Comparison of ENCODE assay signal across 22 cellular contexts in genomic region chr7:147658392-147658791, GRCh38.
DNase-seq lines count a peak whose midpoint lies in the region; ATAC-seq, FAIRE-seq and TF ChIP-seq lines count a peak whose summit lies in the region.
"Had no signal": no experiment of that assay in that cellular context is flagged by ENCODE, and none has a peak within 500 bp of the region (broad histone marks: within the 10 kb centered on the region; RNA-seq: fewer than 3 reads in every experiment).

No MANE protein-coding gene starts in this region.

- no peak overlapping the region for H3K27ac ChIP-seq in H1 (ENCODE audit: low read depth, low read length)
- H3K27ac ChIP-seq in Peyer's patch = no peak overlapping the region
- H3K27ac ChIP-seq: A549, RWPE1 had no signal

- WGBS in H1 (ENCODE audit: extremely low coverage in 1 of 2, insufficient coverage in 1 of 2, insufficient read length in 1 of 2, insufficient replicate concordance in 2 of 2, low coverage in 1 of 2, low lambda C conversion rate in 2 of 2, missing lambda C conversion rate in 1 of 2), 2 experiments = 86% methylated on average over 2 of the region's 2 CpGs; no CpG with 5 or more reads in 1 of the 2 experiments

- H3K18ac ChIP-seq in H1 (ENCODE audit: extremely low read depth, low read length) = no peak overlapping the region

- no peaks in the 10 kb centered on the region for H3K4me1 Mint-ChIP-seq in stimulated activated memory B cell treated with anti-CD40 and anti-IgM and Interleukin-4, amounts not matched to agents 10 μg/mL and 1 μg/mL and 100 μg/mL, for 72 hours
- H3K4me1 Mint-ChIP-seq in effector memory CD8-positive, alpha-beta T cell (ENCODE audit: low read depth in 2 of 2) = no peaks in the 10 kb centered on the region
- H3K4me1 Mint-ChIP-seq in stimulated activated naive B cell treated with anti-CD40 and anti-IgM and Interleukin-4, amounts not matched to agents 10 μg/mL and 1 μg/mL and 100 μg/mL, for 72 hours = no peaks in the 10 kb centered on the region
- H3K4me1 Mint-ChIP-seq: B cell; CD14-positive monocyte; CD8-positive, alpha-beta memory T cell had no signal

- H3K23ac ChIP-seq in H1 (ENCODE audit: insufficient read length) = no peak overlapping the region

- no peak overlapping the region for H3K56ac ChIP-seq in H1 (replicated peaks; ENCODE audit: insufficient read length, low read depth, low read length)

- no peak overlapping the region for H3K27ac Mint-ChIP-seq in stimulated activated memory B cell treated with anti-CD40 and anti-IgM and Interleukin-4, amounts not matched to agents 10 μg/mL and 1 μg/mL and 100 μg/mL, for 72 hours
- H3K27ac Mint-ChIP-seq in effector memory CD8-positive, alpha-beta T cell = no peak overlapping the region
- H3K27ac Mint-ChIP-seq in stimulated activated naive B cell treated with anti-CD40 and anti-IgM and Interleukin-4, amounts not matched to agents 10 μg/mL and 1 μg/mL and 100 μg/mL, for 72 hours = no peak overlapping the region
- H3K27ac Mint-ChIP-seq: B cell had no signal

- H2BK20ac ChIP-seq in H1 (ENCODE audit: low read length) = peak overlapping the region; percentile 64; the same call in 1 of the 2 replicates

- TF ChIP-seq EP300 in H1 (IDR thresholded peaks at IDR 0.05; ENCODE audit: borderline replicate concordance in 1 of 2, low read depth in 2 of 2, low read length in 2 of 2) = no peak

- CTCF ChIA-PET in H1 (lab: Charles Lee; ENCODE audit: partially characterized antibody) = interaction anchor here (1.3 kb wide), 1 partner anchor 20 kb away, joined by 3 read pairs; no protein-coding TSS in a partner anchor

- POLR2A ChIA-PET in H1 (lab: Charles Lee; ENCODE audit: partially characterized antibody) = no interaction called here

- peak overlapping the region; percentile 61; the same call in 1 of the 2 replicates for H2AFZ ChIP-seq in H1 (ENCODE audit: low read length)

- no peaks in the 10 kb centered on the region for H3K36me3 Mint-ChIP-seq in stimulated activated memory B cell treated with anti-CD40 and anti-IgM and Interleukin-4, amounts not matched to agents 10 μg/mL and 1 μg/mL and 100 μg/mL, for 72 hours
- no peaks in the 10 kb centered on the region for H3K36me3 Mint-ChIP-seq in effector memory CD8-positive, alpha-beta T cell (ENCODE audit: insufficient read depth)
- H3K36me3 Mint-ChIP-seq in stimulated activated naive B cell treated with anti-CD40 and anti-IgM and Interleukin-4, amounts not matched to agents 10 μg/mL and 1 μg/mL and 100 μg/mL, for 72 hours = no peaks in the 10 kb centered on the region
- H3K36me3 Mint-ChIP-seq: CD14-positive monocyte; CD8-positive, alpha-beta memory T cell had no signal

- TF ChIP-seq POLR2A in H1 (IDR thresholded peaks at IDR 0.05; ENCODE audit: control extremely low read depth in 1 of 2, low read depth in 2 of 2, low read length in 2 of 2) = no peak
- no peak for TF ChIP-seq POLR2A in Peyer's patch (IDR thresholded peaks at IDR 0.05)

- peak overlapping the region in 1 of 2 experiments; percentile 27; a peak in 1 of 4 replicates for H3K4me2 ChIP-seq in H1 (ENCODE audit: insufficient read depth in 1 of 2, low read depth in 2 of 2, low read length in 2 of 2)
- H3K4me2 ChIP-seq: A549 had no signal

- no peaks in the 10 kb centered on the region for H3K79me2 ChIP-seq in H1 (ENCODE audit: control insufficient read depth in 1 of 2, insufficient read depth in 2 of 2, low read length in 2 of 2)

- TF ChIP-seq RAD21 in H1 (IDR thresholded peaks at IDR 0.05 in 1 of 2, conservative IDR thresholded peaks at IDR 0.05 in 1 of 2; ENCODE audit: low read depth in 2 of 2, low read length in 2 of 2) = no peak

- no peak overlapping the region for H3K4me3 Mint-ChIP-seq in stimulated activated memory B cell treated with anti-CD40 and anti-IgM and Interleukin-4, amounts not matched to agents 10 μg/mL and 1 μg/mL and 100 μg/mL, for 72 hours
- no peak overlapping the region for H3K4me3 Mint-ChIP-seq in effector memory CD8-positive, alpha-beta T cell
- H3K4me3 Mint-ChIP-seq in stimulated activated naive B cell treated with anti-CD40 and anti-IgM and Interleukin-4, amounts not matched to agents 10 μg/mL and 1 μg/mL and 100 μg/mL, for 72 hours = no peak overlapping the region
- H3K4me3 Mint-ChIP-seq: B cell; CD14-positive monocyte; CD8-positive, alpha-beta memory T cell; H9 had no signal

- H2BK5ac ChIP-seq in H1 (ENCODE audit: low read depth, low read length) = no peak overlapping the region

- H3K79me1 ChIP-seq in H1 (ENCODE audit: low read depth, low read length) = no peaks in the 10 kb centered on the region

- H2BK12ac ChIP-seq in H1 (ENCODE audit: low read depth, low read length) = no peak overlapping the region

- H3K4me1 ChIP-seq in H1 (replicated peaks in 1 of 4; ENCODE audit: control insufficient read depth in 3 of 4, insufficient read depth in 4 of 4, low read length in 3 of 4) = peaks cover 0 to 14% (median under 1%) of the 10 kb centered on the region in 4 experiments; a peak in 2 of 7 replicates
- H3K4me1 ChIP-seq in Peyer's patch = no peaks in the 10 kb centered on the region
- H3K4me1 ChIP-seq: A549 had no signal

- no peak overlapping the region for H3K9ac ChIP-seq in H1 (replicated peaks in 1 of 4; ENCODE audit: extremely low read depth in 1 of 4, low read depth in 3 of 4, low read length in 3 of 4)

- no peak for FAIRE-seq in H1 (lab: Jason Lieb, UNC)
- FAIRE-seq: A549, GM18507 had no signal

- H4K20me1 ChIP-seq in H1 (replicated peaks in 1 of 2; ENCODE audit: control insufficient read depth in 1 of 2, insufficient read depth in 2 of 2, low read length in 2 of 2) = no peaks in the 10 kb centered on the region

- H3K4me3 ChIP-seq in H1 (ENCODE audit: extremely low read depth in 1 of 4, insufficient read depth in 2 of 4, low read depth in 3 of 4, low read length in 4 of 4) (no peak overlapping the region), Peyer's patch (no peak overlapping the region)
- H3K4me3 ChIP-seq: A549 had no signal

- no peak overlapping the region for H2BK120ac ChIP-seq in H1 (replicated peaks; ENCODE audit: low read depth, low read length)

- H3K23me2 ChIP-seq in H1 (ENCODE audit: low read depth, low read length) = no peaks in the 10 kb centered on the region

- no peak overlapping the region for H4K91ac ChIP-seq in H1 (replicated peaks; ENCODE audit: insufficient read length, low read length)

- H3K4ac ChIP-seq in H1 (replicated peaks; ENCODE audit: insufficient read length, low read depth, low read length) = no peak overlapping the region

- ATAC-seq in SK-N-SH treated with all-trans-retinoic acid at 6 μM for 48 hours = peak; percentile 83
- ATAC-seq in stimulated activated memory B cell treated with anti-CD40 and anti-IgM and Interleukin-4, amounts not matched to agents 10 μg/mL and 1 μg/mL and 100 μg/mL, for 72 hours = peak; percentile 39
- no peak for ATAC-seq in effector memory CD8-positive, alpha-beta T cell (replicated peaks)
- ATAC-seq in stimulated activated naive B cell treated with anti-CD40 and anti-IgM and Interleukin-4, amounts not matched to agents 10 μg/mL and 1 μg/mL and 100 μg/mL, for 72 hours (replicated peaks) = no peak
- ATAC-seq: A549 had no signal

- DNase-seq in G401 (ENCODE audit: low spot score) (peak; percentile 92), H1 (ENCODE audit: low read depth in 1 of 2, low spot score in 2 of 2) (no peak), Peyer's patch (no peak)
- DNase-seq in effector memory CD8-positive, alpha-beta T cell = no peak
- DNase-seq in stimulated activated naive B cell treated with anti-CD40 and anti-IgM and Interleukin-4, amounts not matched to agents 10 μg/mL and 1 μg/mL and 100 μg/mL, for 72 hours = no peak
- DNase-seq: CD8-positive, alpha-beta memory T cell; DMS153; DND-41; H9; KBM-7; NCI-H1105 treated with DMSO at 0.1 percent for 48 hours; NCI-H146; NCI-H1930; NCI-H524 treated with DMSO at 0.1 percent for 48 hours; SHP77 had no signal

- H2AK5ac ChIP-seq in H1 (ENCODE audit: low read depth, low read length) = no peak overlapping the region

- H3K9me3 ChIP-seq in H1 (ENCODE audit: insufficient read depth in 2 of 2, low read depth in 1 of 2, low read length in 1 of 2) = no peaks in the 10 kb centered on the region
- H3K9me3 ChIP-seq in Peyer's patch = no peaks in the 10 kb centered on the region
- H3K9me3 ChIP-seq: A549 had no signal

- no peak overlapping the region for H4K5ac ChIP-seq in H1 (ENCODE audit: insufficient read length, low read depth, low read length)

- no peak overlapping the region for H2BK15ac ChIP-seq in H1 (ENCODE audit: low read length)

- H3K27me3 Mint-ChIP-seq in stimulated activated memory B cell treated with anti-CD40 and anti-IgM and Interleukin-4, amounts not matched to agents 10 μg/mL and 1 μg/mL and 100 μg/mL, for 72 hours = no peaks in the 10 kb centered on the region
- H3K27me3 Mint-ChIP-seq in effector memory CD8-positive, alpha-beta T cell = no peaks in the 10 kb centered on the region
- no peaks in the 10 kb centered on the region for H3K27me3 Mint-ChIP-seq in stimulated activated naive B cell treated with anti-CD40 and anti-IgM and Interleukin-4, amounts not matched to agents 10 μg/mL and 1 μg/mL and 100 μg/mL, for 72 hours
- H3K27me3 Mint-ChIP-seq: B cell; CD8-positive, alpha-beta memory T cell had no signal

- no peak overlapping the region for H3K14ac ChIP-seq in H1 (ENCODE audit: insufficient read length)

- in situ Hi-C loops in G401 (cut with HindIII; ENCODE audit: low sequenced_read_pairs) = no loop called here

- H3K36me3 ChIP-seq in H1 (ENCODE audit: control insufficient read depth in 2 of 4, insufficient read depth in 4 of 4, low read length in 3 of 4) (no peaks in the 10 kb centered on the region), Peyer's patch (no peaks in the 10 kb centered on the region)

- H3K9me3 Mint-ChIP-seq in stimulated activated memory B cell treated with anti-CD40 and anti-IgM and Interleukin-4, amounts not matched to agents 10 μg/mL and 1 μg/mL and 100 μg/mL, for 72 hours = peaks cover 3% of the 10 kb centered on the region
- peaks cover 9 to 10% of the 10 kb centered on the region in 2 donors for H3K9me3 Mint-ChIP-seq in effector memory CD8-positive, alpha-beta T cell
- peaks cover 1 to 3% of the 10 kb centered on the region in 2 donors for H3K9me3 Mint-ChIP-seq in stimulated activated naive B cell treated with anti-CD40 and anti-IgM and Interleukin-4, amounts not matched to agents 10 μg/mL and 1 μg/mL and 100 μg/mL, for 72 hours
- H3K9me3 Mint-ChIP-seq: H9 had no signal

- no peaks in the 10 kb centered on the region for H3K27me3 ChIP-seq in H1 (replicated peaks in 1 of 4; ENCODE audit: control insufficient read depth in 3 of 4, extremely low read depth in 1 of 4, insufficient read depth in 3 of 4, low read length in 3 of 4)
- H3K27me3 ChIP-seq in Peyer's patch = no peaks in the 10 kb centered on the region

- TF ChIP-seq CTCF in H1 (IDR thresholded peaks at IDR 0.05; ENCODE audit: control extremely low read depth in 1 of 3, insufficient read depth in 1 of 3, low read depth in 1 of 3, low read length in 3 of 3) (no peak), Peyer's patch (IDR thresholded peaks at IDR 0.05) (no peak)

- no peak overlapping the region for H4K8ac ChIP-seq in H1 (ENCODE audit: extremely low read depth, insufficient read depth, low read length)

TF ChIP-seq in SK-N-SH treated with all-trans-retinoic acid at 6 μM for 48 hours, 23 proteins besides CTCF, POLR2A, EP300 and RAD21 (continues in another document):
- TF ChIP-seq BACH2 (CRISPR knock-in tag; IDR thresholded peaks at IDR 0.05; ENCODE audit: borderline replicate concordance) = 0 out of 2 replicates have a peak, but pooled peaks have one; percentile 28

TF ChIP-seq in H1, 55 proteins besides CTCF, POLR2A, EP300 and RAD21 (continues in another document):
- no peak for TF ChIP-seq GABPA (IDR thresholded peaks at IDR 0.05; ENCODE audit: borderline replicate concordance, insufficient read depth, low read length)

Comparison
In these comparisons a context has a peak if more than half of its experiments do, and no peak if none do; other contexts are left out.
1. ATAC-seq: peak in SK-N-SH treated with all-trans-retinoic acid at 6 μM for 48 hours (single experiment) and stimulated activated memory B cell treated with anti-CD40 and anti-IgM and Interleukin-4, amounts not matched to agents 10 μg/mL and 1 μg/mL and 100 μg/mL, for 72 hours (single experiment); none in effector memory CD8-positive, alpha-beta T cell (single experiment) and stimulated activated naive B cell treated with anti-CD40 and anti-IgM and Interleukin-4, amounts not matched to agents 10 μg/mL and 1 μg/mL and 100 μg/mL, for 72 hours (0 of 2).